8 cellular contexts compared by ENCODE assay signal in the genomic region with DNA sequence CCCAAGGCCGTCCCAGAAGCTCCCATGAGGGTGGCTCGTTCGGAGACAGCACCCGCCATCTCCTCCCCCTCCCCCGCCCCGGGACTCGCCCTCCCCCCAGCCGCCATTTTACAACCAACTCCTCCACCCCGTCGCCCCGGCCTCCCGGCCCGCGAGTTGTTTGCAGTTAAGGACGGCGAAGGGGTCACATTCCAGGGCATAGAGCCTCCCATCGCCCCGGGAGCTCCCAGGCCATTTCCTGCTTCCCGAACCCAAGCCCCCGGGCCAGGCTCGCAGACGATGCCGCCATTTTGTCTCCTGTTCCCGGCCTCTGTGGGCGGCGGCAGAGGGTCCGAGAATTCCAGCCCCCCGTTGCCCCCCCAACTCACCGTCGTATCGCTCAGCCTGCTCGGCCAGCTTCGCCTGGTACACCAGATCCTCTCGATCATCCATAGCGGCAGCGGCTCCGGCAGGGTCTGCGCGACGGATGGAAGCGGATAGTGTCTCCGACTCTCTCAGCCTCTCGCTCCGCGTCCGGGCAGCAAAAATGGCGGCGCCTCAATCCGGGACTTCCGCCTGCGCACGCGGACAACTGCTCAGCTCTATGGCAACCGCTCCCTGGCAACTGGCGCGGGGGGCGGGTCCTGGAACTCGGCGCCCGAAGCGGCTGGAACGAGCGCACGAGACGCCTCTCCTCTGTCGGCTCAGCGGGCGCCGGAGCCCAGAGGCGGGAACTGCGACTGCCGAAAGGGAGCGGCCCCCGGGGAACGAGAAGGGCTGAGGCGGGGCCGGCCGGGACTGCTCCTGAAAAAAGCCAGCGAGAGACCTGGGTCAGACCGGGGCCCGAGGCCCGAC. TPM values are rescaled to one million over a fixed set of nuclear protein-coding genes. Genes with fewer than 3 reads are reported as not detected.
DNase-seq lines count a peak whose midpoint lies in the region; ATAC-seq, FAIRE-seq and TF ChIP-seq lines count a peak whose summit lies in the region.

A gene (minus strand): TSS at position 544 of the 834 bp plus-strand sequence. CDS start 112 bp downstream, at position 432.

- WGBS in HepG2 (ENCODE audit: low lambda C conversion rate): 2% methylated on average over 32 of the region's 82 CpGs

- H3K27ac ChIP-seq in BLaER1 treated with 17β-estradiol and CSF1 and Interleukin-3, amounts not matched to agents 10 nM and 100 nM: peak within 1 kb of the TSS; percentile 95 to 100 (median 99)
- peak within 1 kb of the TSS; percentile 98 for H3K27ac ChIP-seq in HepG2 (ENCODE audit: extremely low read length, insufficient read depth, low read length)

- H3K27me3 ChIP-seq in BLaER1 treated with 17β-estradiol and CSF1 and Interleukin-3, amounts not matched to agents 10 nM and 100 nM: no peaks in the 10 kb centered on the region
- no peaks in the 10 kb centered on the region; a peak in 2 of 5 replicates for H3K27me3 ChIP-seq in HepG2 (ENCODE audit: control insufficient read depth in 1 of 2, insufficient read depth in 2 of 2, low read length in 2 of 2)

- peaks cover 43 to 46% (median 45%) of the 10 kb centered on the region in 11 experiments for H4K20me1 ChIP-seq in BLaER1 treated with 17β-estradiol and CSF1 and Interleukin-3, amounts not matched to agents 10 nM and 100 nM
- peaks cover 41% of the 10 kb centered on the region for H4K20me1 ChIP-seq in HepG2 (ENCODE audit: insufficient read depth, low read length)

- POLR2A ChIA-PET in HepG2 (lab: Yijun Ruan, JAX): interaction anchor here (0.8 to 2.1 kb wide), 9 partner anchors 8 to 116 kb away, joined by 3 to 12 read pairs (median 4); a partner anchor contains a TSS

- intact Hi-C loops in HepG2 (cut with micrococcal nuclease; ENCODE audit: unreplicated experiment): no loop called here

- peak within 1 kb of the TSS; percentile 84 to 98 (median 92) for H3K4me3 ChIP-seq in BLaER1 treated with 17β-estradiol and CSF1 and Interleukin-3, amounts not matched to agents 10 nM and 100 nM
- H3K4me3 ChIP-seq in HepG2 (replicated peaks in 1 of 3; ENCODE audit: insufficient read depth in 1 of 3, low read depth in 2 of 3, low read length in 3 of 3): peak within 1 kb of the TSS; percentile 88 to 100 (median 90)

- peak; percentile 90 to 96 for TF ChIP-seq POLR2A in HepG2 (IDR thresholded peaks at IDR 0.05; ENCODE audit: insufficient read depth in 1 of 2, low read depth in 2 of 2, low read length in 2 of 2)

- peaks cover 51% of the 10 kb centered on the region for H3K79me2 ChIP-seq in HepG2 (ENCODE audit: insufficient read depth, low read length)

- H3K4me1 ChIP-seq in BLaER1 treated with 17β-estradiol and CSF1 and Interleukin-3, amounts not matched to agents 10 nM and 100 nM: peaks cover 24 to 48% (median 36%) of the 10 kb centered on the region in 10 experiments
- H3K4me1 ChIP-seq in HepG2 (ENCODE audit: insufficient read depth, low read length): peaks cover 58% of the 10 kb centered on the region

- H3K4me2 ChIP-seq in BLaER1 treated with 17β-estradiol and CSF1 and Interleukin-3, amounts not matched to agents 10 nM and 100 nM: peak within 1 kb of the TSS; percentile 81 to 98 (median 90)
- H3K4me2 ChIP-seq in HepG2 (ENCODE audit: low read depth, low read length): peak within 1 kb of the TSS; percentile 78

- TF ChIP-seq EP300 in HepG2 (IDR thresholded peaks at IDR 0.05; ENCODE audit: low read depth in 2 of 2, low read length in 2 of 2) (no peak), HepG2 (CRISPR knock-in tag; IDR thresholded peaks at IDR 0.05; ENCODE audit: borderline replicate concordance) (no peak)

- peak within 1 kb of the TSS; percentile 91 to 99 (median 98) for H3K9ac ChIP-seq in BLaER1 treated with 17β-estradiol and CSF1 and Interleukin-3, amounts not matched to agents 10 nM and 100 nM
- H3K9ac ChIP-seq in HepG2 (ENCODE audit: insufficient read depth, low read depth, low read length): peak within 1 kb of the TSS; percentile 87

- no peak for FAIRE-seq in HepG2 (lab: Jason Lieb, UNC)

- DNase-seq in NCI-H748 treated with DMSO at 0.1 percent for 48 hours (lab: John Stamatoyannopoulos, UW) (peak; percentile 97), dermis blood vessel endothelial cell (peak; percentile 96), HepG2 (ENCODE audit: low spot score) (peak; percentile 89)
- DNase-seq in activated CD4-positive, alpha-beta T cell treated with anti-CD3 and anti-CD28 coated beads, Interleukin-2, amount 50 U/mL, for 4 hours: peak; percentile 96 to 97
- peak; percentile 98 for DNase-seq in stimulated activated CD4-positive, alpha-beta T cell treated with anti-CD3 and anti-CD28 coated beads, Interleukin-4, amount 100 ng/mL, for 1 hour

- peaks cover 10 to 37% (median 28%) of the 10 kb centered on the region in 11 experiments; a peak in 21 of 22 replicates for H3K36me3 ChIP-seq in BLaER1 treated with 17β-estradiol and CSF1 and Interleukin-3, amounts not matched to agents 10 nM and 100 nM
- H3K36me3 ChIP-seq in HepG2 (replicated peaks in 1 of 2; ENCODE audit: control insufficient read depth in 1 of 2, insufficient read depth in 2 of 2, low read length in 2 of 2): peaks cover 3 to 5% of the 10 kb centered on the region in 2 experiments; a peak in 2 of 5 replicates

- in situ Hi-C loops in HepG2 (cut with HindIII; ENCODE audit: extremely low pct_ligation_motif_present, low pct_unique_long_range_greater_than_20kb): no loop called here

- H3K9me3 ChIP-seq in BLaER1 treated with 17β-estradiol and CSF1 and Interleukin-3, amounts not matched to agents 10 nM and 100 nM (replicated peaks in 1 of 11): peaks cover 0 to 11% (median 8%) of the 10 kb centered on the region in 11 experiments; a peak in 13 of 22 replicates
- no peaks in the 10 kb centered on the region for H3K9me3 ChIP-seq in HepG2 (ENCODE audit: low read length)

- peak; percentile 92 for ATAC-seq in GM19372 (IDR thresholded peaks at IDR 0.05; ENCODE audit: low read depth, unreplicated experiment)
- peak; percentile 86 for ATAC-seq in HG03558 (IDR thresholded peaks at IDR 0.05; ENCODE audit: extremely low read depth, unreplicated experiment)
- ATAC-seq in HepG2: peak; percentile 93

- no TSS peak for BruUV-seq in HepG2 (replicated peaks; lab: Mats Ljungman, UMichigan)

- TF ChIP-seq RAD21 in HepG2 (CRISPR knock-in tag; IDR thresholded peaks at IDR 0.05): peak; percentile 54

- no peak for TF ChIP-seq CTCF in HepG2 (CRISPR knock-in tag; IDR thresholded peaks at IDR 0.05)

- CTCF ChIA-PET in HepG2 (lab: Yijun Ruan, JAX; ENCODE audit: low intra/inter-chr PET ratio, low total read pairs): no interaction called here

- H2AFZ ChIP-seq in HepG2 (ENCODE audit: low read length): no peak within 1 kb of the TSS

TF ChIP-seq in HepG2, 621 proteins besides CTCF, POLR2A, EP300 and RAD21 (continues in another document):
- TF ChIP-seq, protein P1, sequence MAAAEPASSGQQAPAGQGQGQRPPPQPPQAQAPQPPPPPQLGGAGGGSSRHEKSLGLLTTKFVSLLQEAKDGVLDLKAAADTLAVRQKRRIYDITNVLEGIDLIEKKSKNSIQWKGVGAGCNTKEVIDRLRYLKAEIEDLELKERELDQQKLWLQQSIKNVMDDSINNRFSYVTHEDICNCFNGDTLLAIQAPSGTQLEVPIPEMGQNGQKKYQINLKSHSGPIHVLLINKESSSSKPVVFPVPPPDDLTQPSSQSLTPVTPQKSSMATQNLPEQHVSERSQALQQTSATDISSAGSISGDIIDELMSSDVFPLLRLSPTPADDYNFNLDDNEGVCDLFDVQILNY (CRISPR knock-in tag; conservative IDR thresholded peaks at IDR 0.05): no peak; the same call in none of the 2 replicates
- TF ChIP-seq ZNF510 (CRISPR knock-in tag; IDR thresholded peaks at IDR 0.05; ENCODE audit: low read depth) (0 out of 2 replicates have a peak, but pooled peaks have one; percentile 35), ZNF225 (CRISPR knock-in tag; IDR thresholded peaks at IDR 0.05) (peak; percentile 55; the same call in 1 of the 2 replicates), HMG20B (CRISPR knock-in tag; conservative IDR thresholded peaks at IDR 0.05) (no peak; the same call in 1 of the 2 replicates), ZNF432 (CRISPR knock-in tag; IDR thresholded peaks at IDR 0.05; ENCODE audit: borderline replicate concordance) (no peak), ZNF230 (CRISPR knock-in tag; IDR thresholded peaks at IDR 0.05) (0 out of 2 replicates have a peak, but pooled peaks have one; percentile 58), RFX3 (CRISPR knock-in tag; IDR thresholded peaks at IDR 0.05) (peak; percentile 92)

RNA-seq across cellular contexts. Expression of the gene that starts here (rescaled TPM):
- 558 and 1,026 TPM in 2 replicates for total RNA-seq in dermis blood vessel endothelial cell
- 256 and 504 TPM in 2 replicates for total RNA-seq in HepG2 (2016; rRNA removed; fragmentation: Illumina TruSeq; extraction: Trizol)
- total RNA-seq in HepG2 (2016; cell fraction: cytosol; rRNA removed; fragmentation: Illumina TruSeq; extraction: Trizol; ENCODE audit: low read depth): 47.1 and 52.6 TPM in 2 replicates
- total RNA-seq in HepG2 (2016; cell fraction: insoluble cytoplasmic fraction; rRNA removed; fragmentation: Illumina TruSeq; extraction: Trizol): 277 and 538 TPM in 2 replicates
- 139 and 150 TPM in 2 replicates for total RNA-seq in HepG2 (2016; cell fraction: membrane; rRNA removed; fragmentation: Illumina TruSeq; extraction: Trizol)
- 149 and 165 TPM in 2 replicates for total RNA-seq in HepG2 (2016; cell fraction: nucleus; rRNA removed; fragmentation: Illumina TruSeq; extraction: Trizol)
- 249 and 335 TPM in 2 replicates for polyA plus RNA-seq in HepG2 (2011; rRNA removed)
- polyA plus RNA-seq in HepG2 (2011; cell fraction: cytosol; rRNA removed): 317 and 360 TPM in 2 replicates
- polyA plus RNA-seq in HepG2 (2011; cell fraction: nucleus; rRNA removed): 61.1 and 72.7 TPM in 2 replicates
- polyA plus RNA-seq in HepG2 (2012): 349 and 597 TPM in 2 replicates
- 53.7 and 53.8 TPM in 2 replicates for polyA plus RNA-seq in HepG2 (2016; cell fraction: cytosol; fragmentation: Illumina TruSeq; extraction: Trizol; ENCODE audit: low read depth)
- 882 and 909 TPM in 2 replicates for polyA plus RNA-seq in HepG2 (2016; cell fraction: insoluble cytoplasmic fraction; fragmentation: Illumina TruSeq; extraction: Trizol; ENCODE audit: low read depth)
- 149 and 156 TPM in 2 replicates for polyA plus RNA-seq in HepG2 (2016; cell fraction: membrane; fragmentation: Illumina TruSeq; extraction: Trizol; ENCODE audit: low read depth)
- 279 and 293 TPM in 2 replicates for polyA plus RNA-seq in HepG2 (2016; cell fraction: nucleus; fragmentation: Illumina TruSeq; extraction: Trizol; ENCODE audit: insufficient read depth, low read depth)
- 266 and 357 TPM in 2 replicates for polyA minus RNA-seq in HepG2 (2011; rRNA and poly(A)+ RNA removed; ENCODE audit: low replicate concordance)
- polyA minus RNA-seq in HepG2 (2011; cell fraction: cytosol; rRNA and poly(A)+ RNA removed): 327 and 341 TPM in 2 replicates
- 88.1 and 126 TPM in 2 replicates for polyA minus RNA-seq in HepG2 (2011; cell fraction: nucleus; rRNA and poly(A)+ RNA removed)

Comparison
In these comparisons a context has a peak if more than half of its experiments do, and no peak if none do; other contexts are left out.
1. Peak in every context shown above with its lines: DNase-seq, ATAC-seq, H3K4me3 ChIP-seq and H3K27ac ChIP-seq.